Comparison of ENCODE assay signal across 9 cellular contexts in the genomic region with DNA sequence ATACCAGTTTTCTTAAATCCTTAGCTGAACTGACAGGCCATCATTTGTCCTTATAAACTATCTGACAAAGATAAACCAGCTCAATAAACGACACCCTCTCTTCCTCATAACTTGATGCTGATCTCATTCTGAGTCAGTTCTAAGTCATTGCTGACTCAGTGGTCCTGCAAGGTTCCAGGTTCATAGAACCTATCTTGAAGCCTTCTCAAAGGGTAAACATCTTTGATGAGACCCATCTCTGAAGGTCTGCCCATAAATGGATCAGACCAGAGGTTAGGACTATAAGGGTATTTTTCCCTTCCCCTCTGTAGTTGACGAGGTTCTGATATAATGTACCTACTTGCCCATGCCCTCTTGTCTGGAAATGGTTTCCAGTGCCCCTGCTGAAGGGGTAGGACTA. TPM values are rescaled to one million over a fixed set of nuclear protein-coding genes. Genes with fewer than 3 reads are reported as not detected.
A peak's percentile ranks its signal among the peaks of the same experiment; 100 is the strongest.
DNase-seq lines count a peak whose midpoint lies in the region; ATAC-seq and TF ChIP-seq lines count a peak whose summit lies in the region.
"Had no signal": no experiment of that assay in that cellular context is flagged by ENCODE, and none has a peak within 500 bp of the region (broad histone marks: within the 10 kb centered on the region; RNA-seq: fewer than 3 reads in every experiment).

No MANE protein-coding gene starts in this region.

- intact Hi-C loops in mammary epithelial cell (cut with micrococcal nuclease), result loop anchor here (10.0 kb wide), 1 partner anchor 998 kb away; no protein-coding TSS in a partner anchor

- peaks cover 18% of the 10 kb centered on the region for H3K36me3 Mint-ChIP-seq in osteocyte (ENCODE audit: unreplicated experiment)

- peaks cover 11% of the 10 kb centered on the region for H3K4me1 Mint-ChIP-seq in osteocyte (ENCODE audit: unreplicated experiment)

- H4K20me1 ChIP-seq in mammary epithelial cell (ENCODE audit: insufficient read depth, low read length), result no peaks in the 10 kb centered on the region

- dilution Hi-C loops in mammary epithelial cell (cut with HindIII; ENCODE audit: low sequenced_read_pairs), result loop anchor here (5.0 kb wide), 2 partner anchors 84 to 96 kb away; a partner anchor contains a TSS

- CTCF ChIA-PET in mammary epithelial cell (lab: Charles Lee; ENCODE audit: low non-redundant PET), result no interaction called here

- H3K27me3 Mint-ChIP-seq in osteocyte (ENCODE audit: unreplicated experiment), result no peaks in the 10 kb centered on the region

- DNase-seq in MG63 (peak; percentile 47), mammary epithelial cell (peak; percentile 86), osteocyte (ENCODE audit: extremely low spot score, unreplicated experiment) (no peak), coronary artery (ENCODE audit: low spot score) (no peak), activated gamma-delta T cell (lab: John Stamatoyannopoulos, UW) (no peak)
- DNase-seq: SJCRH30 had no signal

- no peak overlapping the region for H3K27ac ChIP-seq in mammary epithelial cell (ENCODE audit: insufficient read depth, low read depth, low read length)
- no peak overlapping the region for H3K27ac ChIP-seq in coronary artery
- H3K27ac ChIP-seq: SJCRH30 had no signal

- no peak overlapping the region for H2AFZ ChIP-seq in mammary epithelial cell (ENCODE audit: low read depth, low read length)

- peak overlapping the region; percentile 27 for H3K27ac Mint-ChIP-seq in osteocyte (ENCODE audit: unreplicated experiment)

- WGBS in mammary epithelial cell (ENCODE audit: low coverage, missing lambda C conversion rate), result 34% methylated on average over 2 of the region's 2 CpGs

- H3K9ac ChIP-seq in mammary epithelial cell (ENCODE audit: insufficient read depth, low read length), result no peak overlapping the region

- H3K4me3 ChIP-seq in MG63 (no peak overlapping the region), mammary epithelial cell (replicated peaks in 1 of 3; ENCODE audit: insufficient read depth in 1 of 3, low read depth in 2 of 3, low read length in 3 of 3) (no peak overlapping the region), coronary artery (no peak overlapping the region)
- H3K4me3 ChIP-seq: SJCRH30 had no signal

- H3K9me3 ChIP-seq in MG63 (no peaks in the 10 kb centered on the region), mammary epithelial cell (replicated peaks; ENCODE audit: insufficient read depth, low read length) (no peaks in the 10 kb centered on the region)
- H3K9me3 ChIP-seq: SJCRH30 had no signal

- in situ Hi-C loops in mammary epithelial cell (cut with MboI; ENCODE audit: low sequenced_read_pairs in 2 of 2), result no loop called here

- H3K4me2 ChIP-seq in mammary epithelial cell (ENCODE audit: insufficient read depth, low read depth, low read length), result peak overlapping the region; percentile 49

- peak; percentile 40 for ATAC-seq in GM19351 (IDR thresholded peaks at IDR 0.05; ENCODE audit: unreplicated experiment)
- ATAC-seq in GM21528 (IDR thresholded peaks at IDR 0.05; ENCODE audit: low FRiP score, unreplicated experiment), result no peak
- ATAC-seq in HG02970 (IDR thresholded peaks at IDR 0.05; ENCODE audit: low FRiP score, unreplicated experiment), result no peak

- no peak for TF ChIP-seq CTCF in mammary epithelial cell (conservative IDR thresholded peaks at IDR 0.05 in 1 of 2, IDR thresholded peaks at IDR 0.05 in 1 of 2; ENCODE audit: extremely low read depth in 1 of 2, insufficient read depth in 1 of 2, low read depth in 1 of 2, low read length in 2 of 2)
- TF ChIP-seq CTCF in osteocyte (IDR thresholded peaks at IDR 0.05), result no peak
- no peak for TF ChIP-seq CTCF in coronary artery (IDR thresholded peaks at IDR 0.05)

- H3K9me3 Mint-ChIP-seq in osteocyte (ENCODE audit: unreplicated experiment), result no peaks in the 10 kb centered on the region

- BruUV-seq in mammary epithelial cell (replicated peaks; lab: Mats Ljungman, UMichigan), result no TSS peak

- H3K79me2 ChIP-seq in mammary epithelial cell (ENCODE audit: insufficient read depth, low read length), result peaks cover 97% of the 10 kb centered on the region

- H3K4me1 ChIP-seq in mammary epithelial cell (ENCODE audit: insufficient read depth, low read length), result peaks cover 14% of the 10 kb centered on the region
- H3K4me1 ChIP-seq: SJCRH30 had no signal

- H3K27me3 ChIP-seq in MG63, result no peaks in the 10 kb centered on the region
- no peaks in the 10 kb centered on the region for H3K27me3 ChIP-seq in mammary epithelial cell (ENCODE audit: insufficient read depth, low read length)
- H3K27me3 ChIP-seq: SJCRH30 had no signal

- H3K36me3 ChIP-seq in MG63 (peaks cover 75% of the 10 kb centered on the region), mammary epithelial cell (ENCODE audit: insufficient read depth, low read length) (peaks cover 18% of the 10 kb centered on the region)

- H3K4me3 Mint-ChIP-seq in osteocyte (ENCODE audit: unreplicated experiment), result no peak overlapping the region

RNA-seq across cellular contexts. Expression of a gene that starts 11.9 kb away (rescaled TPM):
- total RNA-seq in MG63 (2014; rRNA removed; shearing (Covaris generic); ENCODE audit: low replicate concordance), result 8.8 and 9.1 TPM in 2 replicates
- 10 to 100 TPM; 23.7 to 37.0 TPM for total RNA-seq in mammary epithelial cell
- polyA plus RNA-seq in mammary epithelial cell, result 13.0 TPM
- polyA minus RNA-seq in mammary epithelial cell, result 25.7 TPM
- 20.0 and 22.7 TPM in 2 replicates for total RNA-seq in osteocyte

RNA-seq across cellular contexts. Expression of a gene that starts 28.7 kb away (rescaled TPM):
- total RNA-seq in MG63 (2014; rRNA removed; shearing (Covaris generic); ENCODE audit: low replicate concordance), result 60.0 and 63.9 TPM in 2 replicates
- 10 to 100 TPM; 20.0 to 32.3 TPM for total RNA-seq in mammary epithelial cell
- polyA plus RNA-seq in mammary epithelial cell, result 16.2 TPM
- 16.5 TPM for polyA minus RNA-seq in mammary epithelial cell
- total RNA-seq in osteocyte, result 34.8 and 38.9 TPM in 2 replicates

Comparison
In these comparisons a context has a peak if more than half of its experiments do, and no peak if none do; other contexts are left out.
1. DNase-seq: peak in MG63 (single experiment) and mammary epithelial cell (single experiment); none in osteocyte (single experiment), coronary artery (single experiment) and activated gamma-delta T cell (single experiment).